In genomic region chr7:21939136-21939857, GRCh38 we compare ENCODE assay signal across 9 cellular contexts. TPM values are rescaled to one million over a fixed set of nuclear protein-coding genes. Genes with fewer than 3 reads are reported as not detected.
DNase-seq lines count a peak whose midpoint lies in the region; ATAC-seq lines count a peak whose summit lies in the region.
"Had no signal": no experiment of that assay in that cellular context is flagged by ENCODE, and none has a peak within 500 bp of the region (broad histone marks: within the 10 kb centered on the region; RNA-seq: fewer than 3 reads in every experiment).

No MANE protein-coding gene starts in this region.

- peaks cover 2% of the 10 kb centered on the region for H3K4me1 ChIP-seq in right cardiac atrium (ENCODE audit: control insufficient read depth, insufficient read depth, low read length)

- H3K27me3 Mint-ChIP-seq in T-helper 17 cell, result peaks cover 18% of the 10 kb centered on the region
- H3K27me3 Mint-ChIP-seq: brain had no signal

- no peaks in the 10 kb centered on the region for H3K36me3 Mint-ChIP-seq in T-helper 17 cell (ENCODE audit: low read depth)

- H3K4me3 ChIP-seq in right cardiac atrium (ENCODE audit: low read length), result no peak overlapping the region

- H3K27ac ChIP-seq in right cardiac atrium (ENCODE audit: low read length), result peak overlapping the region; percentile 74

- ATAC-seq in GM18873 (IDR thresholded peaks at IDR 0.05; ENCODE audit: low FRiP score, unreplicated experiment), result peak; percentile 75
- ATAC-seq in HG03066 (IDR thresholded peaks at IDR 0.05; ENCODE audit: low read depth, unreplicated experiment), result peak; percentile 51
- ATAC-seq in T-helper 17 cell, result peak; percentile 47
- peak in 1 of 2 donors; percentile 46 for ATAC-seq in right cardiac atrium

- DNase-seq in A172 (ENCODE audit: low spot score) (peak; percentile 39), T-helper 17 cell (no peak), right cardiac atrium (no peak), NCI-H526 (lab: John Stamatoyannopoulos, UW) (no peak), GM19238 (ENCODE audit: insufficient read length, low spot score) (no peak)
- no peak for DNase-seq in activated effector memory CD4-positive, alpha-beta T cell treated with Interleukin-2 at 50 U/mL for 16 hours

- H3K27me3 ChIP-seq in right cardiac atrium (ENCODE audit: control insufficient read depth, insufficient read depth), result no peaks in the 10 kb centered on the region

- H3K9me3 ChIP-seq in T-helper 17 cell (ENCODE audit: control insufficient read depth, low read length, poor library complexity, severe bottlenecking) (no peaks in the 10 kb centered on the region), right cardiac atrium (ENCODE audit: control insufficient read depth, low read length) (no peaks in the 10 kb centered on the region)

- peaks cover 8% of the 10 kb centered on the region for H3K4me1 Mint-ChIP-seq in T-helper 17 cell

- no peak overlapping the region for H3K4me3 Mint-ChIP-seq in T-helper 17 cell

- H3K27ac Mint-ChIP-seq in T-helper 17 cell, result no peak overlapping the region

- intact Hi-C loops in right cardiac atrium (cut with DNase I), result no loop called here

- WGBS in right cardiac atrium, result 33% methylated on average over 4 of the region's 4 CpGs

RNA-seq across cellular contexts. Expression of gene CDCA7L, which starts 6.4 kb away (rescaled TPM):
- total RNA-seq in A172 (2014; rRNA removed; shearing (Covaris generic)), result 97.8 and 100 TPM in 2 replicates
- 1 to 10 TPM; 5.9 to 6.0 TPM for total RNA-seq in T-helper 17 cell
- total RNA-seq in right cardiac atrium, result 10 to 100 TPM; 33.6 to 89.6 (median 67.7) TPM
- 29.7 TPM for polyA plus RNA-seq in right cardiac atrium

Comparison
In these comparisons a context has a peak if more than half of its experiments do, and no peak if none do; other contexts are left out.
1. RNA of gene CDCA7L, which starts 6.4 kb away (total RNA-seq): 97.8 to 100 TPM in A172 and 33.6 to 89.6 TPM in right cardiac atrium; 5.9 to 6.0 TPM in T-helper 17 cell; every median in the first group is over 4 times any median in the second.